ENCODE assay signal across 1 cellular context in the genomic region with DNA sequence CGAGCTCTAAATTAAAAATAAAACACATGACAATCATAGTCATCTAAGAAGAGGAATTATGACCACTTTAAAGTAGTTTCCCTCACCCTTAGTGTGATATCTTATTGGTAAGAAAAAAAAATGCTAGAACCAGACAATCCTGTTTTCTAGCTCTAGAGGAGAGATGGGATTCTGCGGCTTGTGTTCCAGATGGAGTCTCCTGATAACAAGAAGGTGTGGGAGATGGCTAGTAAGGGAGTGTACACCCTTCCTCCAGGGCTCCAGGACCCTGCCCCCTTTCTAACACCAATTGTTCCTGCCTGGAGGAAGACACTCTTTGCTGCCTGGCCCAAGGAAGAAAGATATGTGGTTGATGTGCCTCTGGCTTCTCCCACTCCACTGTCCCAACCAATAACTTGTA.
TF ChIP-seq lines count a peak whose summit lies in the region.

No MANE protein-coding gene starts in this region.

TF ChIP-seq in K562, 482 proteins besides CTCF, POLR2A, EP300 and RAD21 (continued from another document and continues in another):
- TF ChIP-seq SIRT6 (IDR thresholded peaks at IDR 0.05; ENCODE audit: low read depth, low read length) (no peak), SPI1 (IDR thresholded peaks at IDR 0.05; ENCODE audit: borderline replicate concordance, low read depth, low read length) (no peak), ZNF586 (CRISPR knock-in tag; conservative IDR thresholded peaks at IDR 0.05) (no peak), NFRKB (IDR thresholded peaks at IDR 0.05; ENCODE audit: low read depth) (no peak), ZNF212 (CRISPR knock-in tag; IDR thresholded peaks at IDR 0.05) (no peak), CBFA2T2 (conservative IDR thresholded peaks at IDR 0.05) (peak; percentile 54), RFX7 (CRISPR knock-in tag; IDR thresholded peaks at IDR 0.05) (no peak), ESRRA (IDR thresholded peaks at IDR 0.05; ENCODE audit: borderline replicate concordance, low read depth) (peak; percentile 69; the same call in 1 of the 2 replicates), SREBF2 (CRISPR knock-in tag; IDR thresholded peaks at IDR 0.05) (no peak), RCOR1 (IDR thresholded peaks at IDR 0.05; ENCODE audit: borderline replicate concordance in 1 of 2, low read depth in 2 of 2, low read length in 2 of 2) (peak in 1 of 2 experiments; percentile 80; a peak in 2 of 4 replicates), TCF3 (CRISPR knock-in tag; IDR thresholded peaks at IDR 0.05) (peak; percentile 70), ZNF253 (CRISPR knock-in tag; conservative IDR thresholded peaks at IDR 0.05) (no peak), GATA2 (CRISPR knock-in tag; IDR thresholded peaks at IDR 0.05) (0 out of 2 replicates have a peak, but pooled peaks have one; percentile 25), DPF2 (IDR thresholded peaks at IDR 0.05) (0 out of 2 replicates have a peak, but pooled peaks have one; percentile 68), NEUROD1 (IDR thresholded peaks at IDR 0.05; ENCODE audit: borderline replicate concordance, low read depth, low read length, partially characterized antibody) (no peak), ZFP36 (IDR thresholded peaks at IDR 0.05; ENCODE audit: low read depth, low read length, partially characterized antibody) (peak; percentile 22), BDP1 (IDR thresholded peaks at IDR 0.05; ENCODE audit: insufficient read depth, insufficient read length) (no peak), ZNF57 (CRISPR knock-in tag; IDR thresholded peaks at IDR 0.05) (no peak), TEAD4 (IDR thresholded peaks at IDR 0.05; ENCODE audit: low read length) (peak; percentile 74; the same call in 1 of the 2 replicates), TEAD4 (CRISPR knock-in tag; IDR thresholded peaks at IDR 0.05; ENCODE audit: borderline replicate concordance) (no peak), MTA2 (IDR thresholded peaks at IDR 0.05; ENCODE audit: low read depth) (peak; percentile 60), TRIM24 (IDR thresholded peaks at IDR 0.05) (no peak), HMGN3 (IDR thresholded peaks at IDR 0.05; ENCODE audit: borderline replicate concordance, extremely low read depth, insufficient read length, low read depth, low read length) (no peak), ZNF311 (CRISPR knock-in tag; IDR thresholded peaks at IDR 0.05) (no peak), MAFG (tag; conservative IDR thresholded peaks at IDR 0.05) (no peak), NBN (IDR thresholded peaks at IDR 0.05; ENCODE audit: low read depth) (no peak; the same call in 1 of the 2 replicates), JUND (IDR thresholded peaks at IDR 0.05; ENCODE audit: borderline replicate concordance, low read depth, low read length) (0 out of 2 replicates have a peak, but pooled peaks have one; percentile 18), JUND (tag; IDR thresholded peaks at IDR 0.05; ENCODE audit: borderline replicate concordance, low read depth, low read length) (no peak; the same call in 2 of the 3 replicates), FOXK2 (conservative IDR thresholded peaks at IDR 0.05 in 1 of 2, IDR thresholded peaks at IDR 0.05 in 1 of 2; ENCODE audit: low read depth in 2 of 2) (no peak), PHB2 (IDR thresholded peaks at IDR 0.05; ENCODE audit: low read depth) (no peak), SMAD3 (CRISPR knock-in tag; conservative IDR thresholded peaks at IDR 0.05) (no peak), ZNF778 (CRISPR knock-in tag; IDR thresholded peaks at IDR 0.05) (no peak), SREBF1 (IDR thresholded peaks at IDR 0.05; ENCODE audit: borderline replicate concordance, low read depth, low read length) (no peak), SMAD4 (CRISPR knock-in tag; conservative IDR thresholded peaks at IDR 0.05) (0 out of 2 replicates have a peak, but pooled peaks have one; percentile 36), PHB (CRISPR knock-in tag; IDR thresholded peaks at IDR 0.05) (no peak), CBX1 (IDR thresholded peaks at IDR 0.05; ENCODE audit: low read depth) (no peak), KLF16 (IDR thresholded peaks at IDR 0.05) (peak; percentile 61; the same call in 1 of the 2 replicates), ETV5 (CRISPR knock-in tag; IDR thresholded peaks at IDR 0.05; ENCODE audit: low read depth) (no peak), ZNF75A (CRISPR knock-in tag; IDR thresholded peaks at IDR 0.05) (no peak), ZNF3 (CRISPR knock-in tag; IDR thresholded peaks at IDR 0.05) (no peak), SMARCA4 (IDR thresholded peaks at IDR 0.05) (peak; percentile 77; the same call in 1 of the 2 replicates), FOSL1 (tag; conservative IDR thresholded peaks at IDR 0.05) (0 out of 2 replicates have a peak, but pooled peaks have one; percentile 34), ARID1B (IDR thresholded peaks at IDR 0.05) (peak; percentile 87), DMBX1 (CRISPR knock-in tag; IDR thresholded peaks at IDR 0.05; ENCODE audit: borderline replicate concordance) (no peak), SRF (CRISPR knock-in tag; IDR thresholded peaks at IDR 0.05) (0 out of 4 replicates have a peak, but pooled peaks of 1 of the 2 experiments have one; percentile 27), SOX6 (IDR thresholded peaks at IDR 0.05) (peak; percentile 86), CBX5 (IDR thresholded peaks at IDR 0.05; ENCODE audit: borderline replicate concordance, low read depth) (no peak), THRAP3 (IDR thresholded peaks at IDR 0.05; ENCODE audit: borderline replicate concordance) (no peak), TAF15 (IDR thresholded peaks at IDR 0.05; ENCODE audit: low read depth, low read length) (no peak), KDM1A (IDR thresholded peaks at IDR 0.05) (peak in 1 of 2 experiments; percentile 34; a peak in 1 of 4 replicates), TAL1 (IDR thresholded peaks at IDR 0.05) (peak; percentile 70), ZNF384 (IDR thresholded peaks at IDR 0.05; ENCODE audit: low read depth, low read length) (peak; percentile 78; the same call in 1 of the 2 replicates), ADNP (tag; IDR thresholded peaks at IDR 0.05) (0 out of 2 replicates have a peak, but pooled peaks have one; percentile 23), FOXA3 (CRISPR knock-in tag; conservative IDR thresholded peaks at IDR 0.05 in 1 of 2, IDR thresholded peaks at IDR 0.05 in 1 of 2) (no peak), MAZ (CRISPR knock-in tag; conservative IDR thresholded peaks at IDR 0.05 in 1 of 2, IDR thresholded peaks at IDR 0.05 in 1 of 2) (peak in 1 of 2 experiments; percentile 36; a peak in 1 of 4 replicates), ZEB2 (IDR thresholded peaks at IDR 0.05) (peak; percentile 58; the same call in 1 of the 2 replicates), CTBP1 (IDR thresholded peaks at IDR 0.05; ENCODE audit: borderline replicate concordance) (peak; percentile 89), CCAR2 (IDR thresholded peaks at IDR 0.05; ENCODE audit: low read depth, low read length) (no peak), L3MBTL2 (IDR thresholded peaks at IDR 0.05) (0 out of 2 replicates have a peak, but pooled peaks have one; percentile 17), ZBTB7A (IDR thresholded peaks at IDR 0.05; ENCODE audit: borderline replicate concordance, control insufficient read depth, low read depth, low read length) (0 out of 2 replicates have a peak, but pooled peaks have one; percentile 15), PRPF4 (IDR thresholded peaks at IDR 0.05; ENCODE audit: insufficient read depth, low read depth, low read length, poor library complexity, severe bottlenecking) (no peak), SMARCE1 (IDR thresholded peaks at IDR 0.05) (peak; percentile 73; the same call in 1 of the 2 replicates)
- TF ChIP-seq, protein P1, sequence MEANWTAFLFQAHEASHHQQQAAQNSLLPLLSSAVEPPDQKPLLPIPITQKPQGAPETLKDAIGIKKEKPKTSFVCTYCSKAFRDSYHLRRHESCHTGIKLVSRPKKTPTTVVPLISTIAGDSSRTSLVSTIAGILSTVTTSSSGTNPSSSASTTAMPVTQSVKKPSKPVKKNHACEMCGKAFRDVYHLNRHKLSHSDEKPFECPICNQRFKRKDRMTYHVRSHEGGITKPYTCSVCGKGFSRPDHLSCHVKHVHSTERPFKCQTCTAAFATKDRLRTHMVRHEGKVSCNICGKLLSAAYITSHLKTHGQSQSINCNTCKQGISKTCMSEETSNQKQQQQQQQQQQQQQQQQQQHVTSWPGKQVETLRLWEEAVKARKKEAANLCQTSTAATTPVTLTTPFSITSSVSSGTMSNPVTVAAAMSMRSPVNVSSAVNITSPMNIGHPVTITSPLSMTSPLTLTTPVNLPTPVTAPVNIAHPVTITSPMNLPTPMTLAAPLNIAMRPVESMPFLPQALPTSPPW (CRISPR knock-in tag; IDR thresholded peaks at IDR 0.05) = peak; percentile 26; the same call in 1 of the 2 replicates
- TF ChIP-seq, protein P2, sequence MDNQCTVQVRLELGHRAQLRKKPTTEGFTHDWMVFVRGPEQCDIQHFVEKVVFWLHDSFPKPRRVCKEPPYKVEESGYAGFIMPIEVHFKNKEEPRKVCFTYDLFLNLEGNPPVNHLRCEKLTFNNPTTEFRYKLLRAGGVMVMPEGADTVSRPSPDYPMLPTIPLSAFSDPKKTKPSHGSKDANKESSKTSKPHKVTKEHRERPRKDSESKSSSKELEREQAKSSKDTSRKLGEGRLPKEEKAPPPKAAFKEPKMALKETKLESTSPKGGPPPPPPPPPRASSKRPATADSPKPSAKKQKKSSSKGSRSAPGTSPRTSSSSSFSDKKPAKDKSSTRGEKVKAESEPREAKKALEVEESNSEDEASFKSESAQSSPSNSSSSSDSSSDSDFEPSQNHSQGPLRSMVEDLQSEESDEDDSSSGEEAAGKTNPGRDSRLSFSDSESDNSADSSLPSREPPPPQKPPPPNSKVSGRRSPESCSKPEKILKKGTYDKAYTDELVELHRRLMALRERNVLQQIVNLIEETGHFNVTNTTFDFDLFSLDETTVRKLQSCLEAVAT (IDR thresholded peaks at IDR 0.05) = 0 out of 4 replicates have a peak, but pooled peaks of 1 of the 2 experiments have one; percentile 17
- TF ChIP-seq, protein P3, sequence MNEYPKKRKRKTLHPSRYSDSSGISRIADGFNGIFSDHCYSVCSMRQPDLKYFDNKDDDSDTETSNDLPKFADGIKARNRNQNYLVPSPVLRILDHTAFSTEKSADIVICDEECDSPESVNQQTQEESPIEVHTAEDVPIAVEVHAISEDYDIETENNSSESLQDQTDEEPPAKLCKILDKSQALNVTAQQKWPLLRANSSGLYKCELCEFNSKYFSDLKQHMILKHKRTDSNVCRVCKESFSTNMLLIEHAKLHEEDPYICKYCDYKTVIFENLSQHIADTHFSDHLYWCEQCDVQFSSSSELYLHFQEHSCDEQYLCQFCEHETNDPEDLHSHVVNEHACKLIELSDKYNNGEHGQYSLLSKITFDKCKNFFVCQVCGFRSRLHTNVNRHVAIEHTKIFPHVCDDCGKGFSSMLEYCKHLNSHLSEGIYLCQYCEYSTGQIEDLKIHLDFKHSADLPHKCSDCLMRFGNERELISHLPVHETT (CRISPR knock-in tag; conservative IDR thresholded peaks at IDR 0.05 in 1 of 2, IDR thresholded peaks at IDR 0.05 in 1 of 2) = no peak
- TF ChIP-seq, protein P4, sequence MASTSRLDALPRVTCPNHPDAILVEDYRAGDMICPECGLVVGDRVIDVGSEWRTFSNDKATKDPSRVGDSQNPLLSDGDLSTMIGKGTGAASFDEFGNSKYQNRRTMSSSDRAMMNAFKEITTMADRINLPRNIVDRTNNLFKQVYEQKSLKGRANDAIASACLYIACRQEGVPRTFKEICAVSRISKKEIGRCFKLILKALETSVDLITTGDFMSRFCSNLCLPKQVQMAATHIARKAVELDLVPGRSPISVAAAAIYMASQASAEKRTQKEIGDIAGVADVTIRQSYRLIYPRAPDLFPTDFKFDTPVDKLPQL (IDR thresholded peaks at IDR 0.05; ENCODE audit: extremely low read depth, insufficient read length) = no peak
- TF ChIP-seq, protein P5, sequence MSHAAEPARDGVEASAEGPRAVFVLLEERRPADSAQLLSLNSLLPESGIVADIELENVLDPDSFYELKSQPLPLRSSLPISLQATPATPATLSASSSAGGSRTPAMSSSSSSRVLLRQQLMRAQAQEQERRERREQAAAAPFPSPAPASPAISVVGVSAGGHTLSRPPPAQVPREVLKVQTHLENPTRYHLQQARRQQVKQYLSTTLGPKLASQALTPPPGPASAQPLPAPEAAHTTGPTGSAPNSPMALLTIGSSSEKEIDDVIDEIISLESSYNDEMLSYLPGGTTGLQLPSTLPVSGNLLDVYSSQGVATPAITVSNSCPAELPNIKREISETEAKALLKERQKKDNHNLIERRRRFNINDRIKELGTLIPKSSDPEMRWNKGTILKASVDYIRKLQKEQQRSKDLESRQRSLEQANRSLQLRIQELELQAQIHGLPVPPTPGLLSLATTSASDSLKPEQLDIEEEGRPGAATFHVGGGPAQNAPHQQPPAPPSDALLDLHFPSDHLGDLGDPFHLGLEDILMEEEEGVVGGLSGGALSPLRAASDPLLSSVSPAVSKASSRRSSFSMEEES (CRISPR knock-in tag; IDR thresholded peaks at IDR 0.05) = no peak
- TF ChIP-seq, protein P6, sequence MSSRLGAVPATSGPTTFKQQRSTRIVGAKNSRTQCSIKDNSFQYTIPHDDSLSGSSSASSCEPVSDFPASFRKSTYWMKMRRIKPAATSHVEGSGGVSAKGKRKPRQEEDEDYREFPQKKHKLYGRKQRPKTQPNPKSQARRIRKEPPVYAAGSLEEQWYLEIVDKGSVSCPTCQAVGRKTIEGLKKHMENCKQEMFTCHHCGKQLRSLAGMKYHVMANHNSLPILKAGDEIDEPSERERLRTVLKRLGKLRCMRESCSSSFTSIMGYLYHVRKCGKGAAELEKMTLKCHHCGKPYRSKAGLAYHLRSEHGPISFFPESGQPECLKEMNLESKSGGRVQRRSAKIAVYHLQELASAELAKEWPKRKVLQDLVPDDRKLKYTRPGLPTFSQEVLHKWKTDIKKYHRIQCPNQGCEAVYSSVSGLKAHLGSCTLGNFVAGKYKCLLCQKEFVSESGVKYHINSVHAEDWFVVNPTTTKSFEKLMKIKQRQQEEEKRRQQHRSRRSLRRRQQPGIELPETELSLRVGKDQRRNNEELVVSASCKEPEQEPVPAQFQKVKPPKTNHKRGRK (tag; IDR thresholded peaks at IDR 0.05) = no peak
- TF ChIP-seq, protein P7, sequence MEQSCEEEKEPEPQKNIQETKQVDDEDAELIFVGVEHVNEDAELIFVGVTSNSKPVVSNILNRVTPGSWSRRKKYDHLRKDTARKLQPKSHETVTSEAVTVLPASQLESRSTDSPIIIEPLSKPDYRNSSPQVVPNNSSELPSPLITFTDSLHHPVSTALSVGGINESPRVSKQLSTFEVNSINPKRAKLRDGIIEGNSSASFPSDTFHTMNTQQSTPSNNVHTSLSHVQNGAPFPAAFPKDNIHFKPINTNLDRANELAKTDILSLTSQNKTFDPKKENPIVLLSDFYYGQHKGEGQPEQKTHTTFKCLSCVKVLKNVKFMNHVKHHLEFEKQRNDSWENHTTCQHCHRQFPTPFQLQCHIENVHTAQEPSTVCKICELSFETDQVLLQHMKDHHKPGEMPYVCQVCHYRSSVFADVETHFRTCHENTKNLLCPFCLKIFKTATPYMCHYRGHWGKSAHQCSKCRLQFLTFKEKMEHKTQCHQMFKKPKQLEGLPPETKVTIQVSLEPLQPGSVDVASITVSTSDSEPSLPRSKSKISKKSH (CRISPR knock-in tag; IDR thresholded peaks at IDR 0.05) = no peak
